Comparison of ENCODE assay signal across 8 cellular contexts in genomic region chr1:120176092-120176855, GRCh38. TPM values are rescaled to one million over a fixed set of nuclear protein-coding genes. Genes with fewer than 3 reads are reported as not detected.
DNase-seq lines count a peak whose midpoint lies in the region; ATAC-seq, FAIRE-seq and TF ChIP-seq lines count a peak whose summit lies in the region.

Gene SEC22B, minus strand, starts transcription at chr1:120176520. Its CDS starts 139 bp downstream, at chr1:120176381.

- H3F3A ChIP-seq in OCI-LY1 (ENCODE audit: insufficient read depth, low read length), result no peaks in the 10 kb centered on the region

- peak within 1 kb of the TSS; percentile 96 for H3K4me3 ChIP-seq in OCI-LY1 (ENCODE audit: low read depth, low read length, poor library complexity, severe bottlenecking)
- peak within 1 kb of the TSS; percentile 90 to 98 (median 92) for H3K4me3 ChIP-seq in endothelial cell of umbilical vein (replicated peaks in 1 of 3; ENCODE audit: insufficient read depth in 1 of 3, low read depth in 1 of 3, low read length in 3 of 3)

- peaks cover 9% of the 10 kb centered on the region for H3K79me2 ChIP-seq in OCI-LY1 (ENCODE audit: insufficient read depth, low read length)
- H3K79me2 ChIP-seq in endothelial cell of umbilical vein (ENCODE audit: control insufficient read depth, insufficient read depth, low read length), result peaks cover 20% of the 10 kb centered on the region

- H3K4me1 ChIP-seq in OCI-LY1 (ENCODE audit: insufficient read depth, low read length, severe bottlenecking) (peaks cover 12% of the 10 kb centered on the region), endothelial cell of umbilical vein (ENCODE audit: control insufficient read depth, extremely low read depth, insufficient read depth, low read length) (peaks cover 9% of the 10 kb centered on the region)

- DNase-seq in D721Med (ENCODE audit: insufficient read length, low spot score) (peak; percentile 33), HuH-7 (ENCODE audit: low spot score) (peak; percentile 73), endothelial cell of umbilical vein (ENCODE audit: low read depth, low spot score) (peak; percentile 93), midbrain (lab: John Stamatoyannopoulos, UW) (peak; percentile 95)
- peak; percentile 77 for DNase-seq in activated CD8-positive, alpha-beta memory T cell treated with anti-CD3 and anti-CD28 coated beads, Interleukin-2, amount 50 U/mL, for 4 hours
- peak; percentile 74 to 80 for DNase-seq in stimulated activated CD8-positive, alpha-beta memory T cell treated with anti-CD3 and anti-CD28 coated beads, Interleukin-15, amount 100 ng/mL, for 48 hours (ENCODE audit: low read depth in 2 of 2)

- H3K9ac ChIP-seq in OCI-LY1 (ENCODE audit: low read length), result peak within 1 kb of the TSS; percentile 97
- H3K9ac ChIP-seq in endothelial cell of umbilical vein (replicated peaks; ENCODE audit: extremely low read depth, insufficient read depth, low read length), result peak within 1 kb of the TSS; percentile 99

- H3K27ac ChIP-seq in OCI-LY1 (ENCODE audit: low read depth, low read length, poor library complexity, severe bottlenecking) (peak within 1 kb of the TSS; percentile 57), endothelial cell of umbilical vein (ENCODE audit: insufficient read depth, low read depth, low read length) (peak within 1 kb of the TSS; percentile 96)

- H3K9me2 ChIP-seq in OCI-LY1 (ENCODE audit: low read depth, low read length), result no peaks in the 10 kb centered on the region

- intact Hi-C loops in endothelial cell of umbilical vein (cut with micrococcal nuclease), result no loop called here

- H3K9me3 ChIP-seq in OCI-LY1 (ENCODE audit: low read length) (no peaks in the 10 kb centered on the region), endothelial cell of umbilical vein (replicated peaks; ENCODE audit: control insufficient read depth, insufficient read depth, low read length) (no peaks in the 10 kb centered on the region)

- FAIRE-seq in D721Med (lab: Jason Lieb, UNC) (no peak), endothelial cell of umbilical vein (lab: Jason Lieb, UNC) (no peak)

- peak within 1 kb of the TSS; percentile 88 for H3K4me2 ChIP-seq in OCI-LY1 (ENCODE audit: low read length)
- peak within 1 kb of the TSS; percentile 60 for H3K4me2 ChIP-seq in endothelial cell of umbilical vein (ENCODE audit: insufficient read depth, low read length)

- peak; percentile 87 for TF ChIP-seq POLR2A in endothelial cell of umbilical vein (IDR thresholded peaks at IDR 0.05; ENCODE audit: low read depth, low read length)

- H3K27me3 ChIP-seq in OCI-LY1 (ENCODE audit: insufficient read depth, low read length) (no peaks in the 10 kb centered on the region), endothelial cell of umbilical vein (ENCODE audit: control insufficient read depth in 2 of 2, insufficient read depth in 2 of 2, low read length in 2 of 2) (no peaks in the 10 kb centered on the region)

- ATAC-seq in GM21526 (IDR thresholded peaks at IDR 0.05; ENCODE audit: low FRiP score, unreplicated experiment), result peak; percentile 96

- H4K20me1 ChIP-seq in OCI-LY1 (ENCODE audit: insufficient read depth, low read length) (no peaks in the 10 kb centered on the region), endothelial cell of umbilical vein (replicated peaks; ENCODE audit: control insufficient read depth, extremely low read depth, insufficient read depth, low read length) (no peaks in the 10 kb centered on the region)

- H2AFZ ChIP-seq in OCI-LY1 (ENCODE audit: low read length) (peak within 1 kb of the TSS; percentile 100), endothelial cell of umbilical vein (ENCODE audit: low read depth, low read length) (peak within 1 kb of the TSS; percentile 78)

- TF ChIP-seq CTCF in D721Med (IDR thresholded peaks at IDR 0.05; ENCODE audit: insufficient read depth, missing control alignments) (no peak), OCI-LY1 (IDR thresholded peaks at IDR 0.05; ENCODE audit: low read length) (no peak), endothelial cell of umbilical vein (IDR thresholded peaks at IDR 0.05; ENCODE audit: extremely low read depth in 1 of 2, insufficient read depth in 1 of 2, low read depth in 1 of 2, low read length in 2 of 2) (no peak)

- dilution Hi-C loops in endothelial cell of umbilical vein (cut with MboI; ENCODE audit: extremely low pct_ligation_motif_present, low sequenced_read_pairs), result no loop called here

- BruUV-seq in endothelial cell of umbilical vein (replicated peaks; lab: Mats Ljungman, UMichigan), result TSS peak; percentile 81

- H3K36me3 ChIP-seq in OCI-LY1 (ENCODE audit: insufficient read depth, low read length), result no peaks in the 10 kb centered on the region
- no peaks in the 10 kb centered on the region for H3K36me3 ChIP-seq in endothelial cell of umbilical vein (ENCODE audit: control insufficient read depth in 2 of 2, extremely low read depth in 1 of 2, insufficient read depth in 2 of 2, low read length in 2 of 2)

- CTCF ChIA-PET in endothelial cell of umbilical vein (lab: Charles Lee), result interaction anchor here (0.8 to 1.1 kb wide), 2 partner anchors 228 to 501 kb away, joined by 4 read pairs; no protein-coding TSS in a partner anchor

- H3K9me1 ChIP-seq in endothelial cell of umbilical vein (replicated peaks; ENCODE audit: control insufficient read depth, extremely low read depth, insufficient read depth, low read length), result no peaks in the 10 kb centered on the region

- POLR2A ChIA-PET in endothelial cell of umbilical vein (lab: Charles Lee), result no interaction called here

TF ChIP-seq in endothelial cell of umbilical vein, 7 proteins besides CTCF, POLR2A, EP300 and RAD21:
- TF ChIP-seq FOS (IDR thresholded peaks at IDR 0.05; ENCODE audit: borderline replicate concordance, insufficient read depth, low read length) (peak; percentile 16), JUN (IDR thresholded peaks at IDR 0.05; ENCODE audit: borderline replicate concordance, insufficient read depth, insufficient read length, low read depth) (no peak), POLR2AphosphoS5 (IDR thresholded peaks at IDR 0.05; ENCODE audit: insufficient read depth, low read depth, low read length) (peak; percentile 86)

RNA-seq across cellular contexts. Expression of gene SEC22B, which starts in this region (rescaled TPM):
- total RNA-seq in endothelial cell of umbilical vein, result 26.5 and 27.3 TPM in 2 replicates
- 12.5 and 14.2 TPM in 2 replicates for polyA plus RNA-seq in endothelial cell of umbilical vein
- polyA plus RNA-seq in endothelial cell of umbilical vein (2011; cell fraction: cytosol; rRNA removed), result 13.0 and 13.2 TPM in 2 replicates
- 25.6 and 31.8 TPM in 2 replicates for polyA plus RNA-seq in endothelial cell of umbilical vein (2011; cell fraction: nucleus; rRNA removed)
- 26.1 and 35.6 TPM in 2 replicates for polyA plus RNA-seq in endothelial cell of umbilical vein (2012)
- polyA minus RNA-seq in endothelial cell of umbilical vein, result 24.0 and 26.0 TPM in 2 replicates
- polyA minus RNA-seq in endothelial cell of umbilical vein (2011; cell fraction: cytosol; rRNA and poly(A)+ RNA removed), result 16.0 TPM
- 47.7 and 70.3 TPM in 2 replicates for polyA minus RNA-seq in endothelial cell of umbilical vein (2011; cell fraction: nucleus; rRNA and poly(A)+ RNA removed)

Comparison
In these comparisons a context has a peak if more than half of its experiments do, and no peak if none do; other contexts are left out.
1. Peak in every context shown above with its lines: DNase-seq, ATAC-seq, H3K4me3 ChIP-seq and H3K27ac ChIP-seq.
2. DNase-seq: peak in every context shown above with its lines; median percentile 95 in midbrain; 93 in endothelial cell of umbilical vein; 77 in activated CD8-positive, alpha-beta memory T cell treated with anti-CD3 and anti-CD28 coated beads, Interleukin-2, amount 50 U/mL, for 4 hours; 77 in stimulated activated CD8-positive, alpha-beta memory T cell treated with anti-CD3 and anti-CD28 coated beads, Interleukin-15, amount 100 ng/mL, for 48 hours; 73 in HuH-7; 33 in D721Med.